ENCODE assay signal across 8 cellular contexts in the genomic region with DNA sequence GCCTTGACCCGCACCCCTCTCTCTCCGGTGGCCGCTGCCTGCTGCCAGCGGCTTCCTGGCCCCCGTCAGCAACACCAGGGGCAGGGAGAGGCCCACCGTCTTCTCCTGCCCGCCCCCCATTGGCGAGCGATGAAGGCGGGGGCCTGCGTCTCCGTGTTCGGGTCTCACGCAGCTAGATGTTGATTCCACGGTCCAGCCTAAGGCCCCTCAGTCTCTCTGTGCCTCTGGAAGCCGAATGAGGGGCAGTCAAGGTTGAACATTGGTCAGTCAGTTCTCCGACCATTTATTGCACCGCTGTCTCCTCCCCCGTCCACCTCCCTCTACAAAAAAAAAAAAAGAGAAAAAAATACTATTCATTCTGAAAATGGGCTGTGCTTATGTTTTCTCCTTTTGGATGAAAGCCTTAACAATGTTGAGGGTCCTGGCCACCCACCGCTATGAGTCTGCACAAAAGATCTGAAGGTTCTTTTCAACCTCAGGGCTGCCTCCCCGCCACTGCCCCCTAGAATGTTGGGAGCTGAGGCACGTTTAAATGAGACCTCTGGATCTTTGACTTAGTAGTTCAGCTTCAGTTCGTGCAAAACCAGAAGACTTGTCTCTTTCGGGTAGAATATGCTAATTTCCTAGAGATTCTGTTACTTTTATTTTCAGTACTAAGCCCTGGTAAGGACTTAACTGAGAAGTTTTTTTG. TPM values are rescaled to one million over a fixed set of nuclear protein-coding genes. Genes with fewer than 3 reads are reported as not detected.
DNase-seq lines count a peak whose midpoint lies in the region; ATAC-seq, FAIRE-seq and TF ChIP-seq lines count a peak whose summit lies in the region.

No MANE protein-coding gene starts in this region.

- H3K4me3 Mint-ChIP-seq in HFFc6 (peak overlapping the region; percentile 89), astrocyte (ENCODE audit: unreplicated experiment) (peak overlapping the region; percentile 89), immature natural killer cell (peak overlapping the region; percentile 94 to 99 (median 97))

- peak overlapping the region; percentile 99 for H3K9ac ChIP-seq in astrocyte (ENCODE audit: low read length)

- peaks cover 57% of the 10 kb centered on the region for H3K79me2 ChIP-seq in astrocyte (ENCODE audit: insufficient read depth, low read length)

- peaks cover 32% of the 10 kb centered on the region for H4K20me1 ChIP-seq in astrocyte (ENCODE audit: insufficient read depth, low read length)

- peaks cover 24% of the 10 kb centered on the region for H3K36me3 ChIP-seq in Panc1 (ENCODE audit: control insufficient read depth, insufficient read depth, low read length)
- peaks cover 27% of the 10 kb centered on the region for H3K36me3 ChIP-seq in astrocyte (ENCODE audit: insufficient read depth, low read length)

- peaks cover 24% of the 10 kb centered on the region for H3K4me1 ChIP-seq in Panc1 (ENCODE audit: control insufficient read depth, insufficient read depth, low read length)
- peaks cover 11% of the 10 kb centered on the region for H3K4me1 ChIP-seq in astrocyte (ENCODE audit: insufficient read depth, low read length)

- H3K9me3 ChIP-seq in Panc1 (ENCODE audit: control insufficient read depth, insufficient read depth, low read depth, low read length) (no peaks in the 10 kb centered on the region), astrocyte (ENCODE audit: insufficient read depth, low read depth, low read length) (no peaks in the 10 kb centered on the region)

- in situ Hi-C loops in Panc1 (cut with HindIII; ENCODE audit: low pct_unique_long_range_greater_than_20kb, low sequenced_read_pairs) = no loop called here

- H3K27ac ChIP-seq in Panc1 (ENCODE audit: low read length) (peak overlapping the region; percentile 98), astrocyte (ENCODE audit: low read depth, low read length) (peak overlapping the region; percentile 95)

- H3K27me3 ChIP-seq in Panc1 (ENCODE audit: control insufficient read depth, insufficient read depth, low read length) (no peaks in the 10 kb centered on the region), astrocyte (ENCODE audit: insufficient read depth, low read length) (no peaks in the 10 kb centered on the region)

- peak overlapping the region; percentile 83 to 89 for H3K4me3 ChIP-seq in Panc1 (ENCODE audit: low read depth in 2 of 2, low read length in 2 of 2)
- H3K4me3 ChIP-seq in astrocyte (ENCODE audit: insufficient read depth, low read depth, low read length) = peak overlapping the region; percentile 84

- ATAC-seq in Panc1 = no peak

- H3K9me3 Mint-ChIP-seq in HFFc6 (no peaks in the 10 kb centered on the region), astrocyte (ENCODE audit: unreplicated experiment) (no peaks in the 10 kb centered on the region), immature natural killer cell (peaks cover 0 to 2% (median 0%) of the 10 kb centered on the region in 6 donors)

- BruUV-seq in Panc1 (replicated peaks; lab: Mats Ljungman, UMichigan) = no TSS peak

- no peak for FAIRE-seq in astrocyte (lab: Jason Lieb, UNC)

- H3K27ac Mint-ChIP-seq in HFFc6 (peak overlapping the region; percentile 93), astrocyte (ENCODE audit: unreplicated experiment) (peak overlapping the region; percentile 97), immature natural killer cell (peak overlapping the region; percentile 89 to 96 (median 95))

- H3K4me2 ChIP-seq in astrocyte (ENCODE audit: low read length) = peak overlapping the region; percentile 91

- H3K27me3 Mint-ChIP-seq in HFFc6 (ENCODE audit: insufficient read depth) = peaks cover 2% of the 10 kb centered on the region; the same call in 1 of the 2 replicates
- no peaks in the 10 kb centered on the region for H3K27me3 Mint-ChIP-seq in astrocyte (ENCODE audit: low read depth, unreplicated experiment)
- H3K27me3 Mint-ChIP-seq in immature natural killer cell (ENCODE audit: low read depth in 3 of 3) = peaks cover 10 to 15% (median 12%) of the 10 kb centered on the region in 3 donors

- TF ChIP-seq CTCF in HFFc6 (IDR thresholded peaks at IDR 0.05) = peak; percentile 65
- peak; percentile 53 for TF ChIP-seq CTCF in Panc1 (IDR thresholded peaks at IDR 0.05)
- TF ChIP-seq CTCF in astrocyte (IDR thresholded peaks at IDR 0.05; ENCODE audit: insufficient read depth, low read depth, low read length) = peak; percentile 30

- CTCF ChIA-PET in Panc1 (lab: Charles Lee) = no interaction called here

- DNase-seq in ELR (ENCODE audit: low read depth) = peak; percentile 59
- no peak for DNase-seq in HFFc6
- no peak for DNase-seq in Panc1 (ENCODE audit: low read depth, low spot score)
- DNase-seq in astrocyte (ENCODE audit: low read depth) = peak; percentile 11
- peak in 2 of 3 donors; percentile 18 to 70 for DNase-seq in immature natural killer cell
- DNase-seq in stimulated activated CD4-positive, alpha-beta T cell treated with anti-CD3 and anti-CD28 coated beads, Interleukin-2, amount 100 ng/mL, for 24 hours = peak; percentile 27 to 48
- no peak for DNase-seq in NCI-H1105 (lab: John Stamatoyannopoulos, UW)
- no peak for DNase-seq in NCI-H1436 treated with DMSO at 0.1 percent for 48 hours (lab: John Stamatoyannopoulos, UW)

- peak overlapping the region; percentile 72 for H2AFZ ChIP-seq in astrocyte (ENCODE audit: low read depth, low read length)

- intact Hi-C loops in Panc1 (cut with micrococcal nuclease; ENCODE audit: unreplicated experiment) = no loop called here

- POLR2A ChIA-PET in Panc1 (lab: Charles Lee) = interaction anchor here (0.7 to 1.2 kb wide), 3 partner anchors 12 to 108 kb away, joined by 5 to 13 read pairs (median 6); no protein-coding TSS in a partner anchor

- H3K36me3 Mint-ChIP-seq in HFFc6 (ENCODE audit: low read depth) (peaks cover 25% of the 10 kb centered on the region), astrocyte (ENCODE audit: low read depth, unreplicated experiment) (peaks cover 5% of the 10 kb centered on the region), immature natural killer cell (peaks cover 3 to 6% (median 3%) of the 10 kb centered on the region in 3 donors)

- peaks cover 35% of the 10 kb centered on the region for H3K4me1 Mint-ChIP-seq in HFFc6 (ENCODE audit: low read depth)
- H3K4me1 Mint-ChIP-seq in astrocyte (ENCODE audit: low read depth, unreplicated experiment) = peaks cover 12% of the 10 kb centered on the region
- peaks cover 52 to 69% of the 10 kb centered on the region in 2 donors for H3K4me1 Mint-ChIP-seq in immature natural killer cell

RNA-seq across cellular contexts. Expression of gene IREB2, which starts 0.7 kb away (rescaled TPM):
- 10 to 100 TPM; 35.8 to 42.5 (median 38.5) TPM for total RNA-seq in HFFc6 (2021; fragmentation: NEBNext Ultra II Directional; extraction: Animal tissue kit (Norgen Biotek cat#: 25700))
- 71.7 TPM for total RNA-seq in Panc1 (2021; ENCODE audit: unreplicated experiment)
- 18.8 TPM for polyA plus RNA-seq in Panc1 (2012; ENCODE audit: insufficient read length)
- total RNA-seq in astrocyte = 68.2 and 69.2 TPM in 2 replicates
- 10 to 100 TPM; 10.5 to 30.5 (median 13.8) TPM for polyA plus RNA-seq in immature natural killer cell

Comparison
In these comparisons a context has a peak if more than half of its experiments do, and no peak if none do; other contexts are left out.
1. DNase-seq: peak in ELR (single experiment), astrocyte (single experiment), immature natural killer cell (2 of 3) and stimulated activated CD4-positive, alpha-beta T cell treated with anti-CD3 and anti-CD28 coated beads, Interleukin-2, amount 100 ng/mL, for 24 hours (2 of 2); none in HFFc6 (single experiment), Panc1 (single experiment), NCI-H1105 (single experiment) and NCI-H1436 treated with DMSO at 0.1 percent for 48 hours (single experiment).
2. Peak in every context shown above with its lines, with median percentiles within 50 percentile points of each other: H3K27ac Mint-ChIP-seq, H3K4me3 Mint-ChIP-seq and CTCF ChIP-seq.